In genomic region chr1:223046011-223046410, GRCh38 we compare ENCODE assay signal across 23 cellular contexts.
"Had no signal": no experiment of that assay in that cellular context is flagged by ENCODE, and none has a peak within 500 bp of the region (broad histone marks: within the 10 kb centered on the region; RNA-seq: fewer than 3 reads in every experiment).

No MANE protein-coding gene starts in this region.

- H3K9me3 Mint-ChIP-seq: natural killer cell treated with Interleukin-12 subunit alpha and Interleukin-12 subunit beta and Interleukin-15 and Interleukin-18, amount 100 ng/mL, for 72 hours had no signal

- ATAC-seq: heart left ventricle; left lung; naive thymus-derived CD4-positive, alpha-beta T cell; natural killer cell treated with Interleukin-12 subunit alpha and Interleukin-12 subunit beta and Interleukin-15 and Interleukin-18, amount 100 ng/mL, for 72 hours; stimulated activated naive CD8-positive, alpha-beta T cell treated with anti-CD3 and anti-CD28 coated beads, Interleukin-15, amount 100 ng/mL, for 72 hours had no signal

- H3K36me3 ChIP-seq: heart left ventricle, left lung, ovary, right atrium auricular region, sigmoid colon, tibial nerve, upper lobe of left lung, vagina had no signal

- H3K27ac ChIP-seq: heart left ventricle, left lung, ovary, right atrium auricular region, sigmoid colon, tibial nerve, upper lobe of left lung, vagina had no signal

- DNase-seq: glutamatergic neuron; heart left ventricle; islet precursor cell; left lung; mesendoderm; naive thymus-derived CD4-positive, alpha-beta T cell; ovary; sigmoid colon; stimulated activated CD4-positive, alpha-beta T cell treated with anti-CD3 and anti-CD28 coated beads, Interleukin-15, amount 100 ng/mL, for 24 hours; stimulated activated CD4-positive, alpha-beta T cell treated with anti-CD3 and anti-CD28 coated beads, Interleukin-2, amount 100 ng/mL, for 24 hours; stimulated activated CD4-positive, alpha-beta T cell treated with anti-CD3 and anti-CD28 coated beads, Interleukin-4, amount 100 ng/mL, for 1 hour; stimulated activated naive CD4-positive, alpha-beta T cell; stimulated activated naive CD8-positive, alpha-beta T cell treated with anti-CD3 and anti-CD28 coated beads, Interleukin-15, amount 100 ng/mL, for 72 hours; substantia nigra; upper lobe of left lung had no signal

- H3K4me3 ChIP-seq: heart left ventricle, left lung, lung, ovary, right atrium auricular region, sigmoid colon, smooth muscle cell, tibial nerve, upper lobe of left lung, vagina had no signal

- H3K4me2 ChIP-seq: smooth muscle cell had no signal

- H3K36me3 Mint-ChIP-seq: natural killer cell treated with Interleukin-12 subunit alpha and Interleukin-12 subunit beta and Interleukin-15 and Interleukin-18, amount 100 ng/mL, for 72 hours had no signal

- H3K4me3 Mint-ChIP-seq: mesothelial cell of epicardium; naive thymus-derived CD4-positive, alpha-beta T cell; natural killer cell treated with Interleukin-12 subunit alpha and Interleukin-12 subunit beta and Interleukin-15 and Interleukin-18, amount 100 ng/mL, for 72 hours; stimulated activated naive CD8-positive, alpha-beta T cell treated with anti-CD3 and anti-CD28 coated beads, Interleukin-15, amount 100 ng/mL, for 72 hours had no signal

- H3K9me3 ChIP-seq: ovary, vagina had no signal

- H3K27me3 ChIP-seq: heart left ventricle, left lung, ovary, right atrium auricular region, sigmoid colon, tibial nerve, upper lobe of left lung, vagina had no signal

- H3K27ac Mint-ChIP-seq: mesothelial cell of epicardium; naive thymus-derived CD4-positive, alpha-beta T cell; natural killer cell treated with Interleukin-12 subunit alpha and Interleukin-12 subunit beta and Interleukin-15 and Interleukin-18, amount 100 ng/mL, for 72 hours; progenitor cell of endocrine pancreas; stimulated activated naive CD8-positive, alpha-beta T cell treated with anti-CD3 and anti-CD28 coated beads, Interleukin-15, amount 100 ng/mL, for 72 hours had no signal

- H3K4me1 ChIP-seq: tibial nerve, vagina had no signal

- H3K4me1 Mint-ChIP-seq: naive thymus-derived CD4-positive, alpha-beta T cell; stimulated activated naive CD8-positive, alpha-beta T cell treated with anti-CD3 and anti-CD28 coated beads, Interleukin-15, amount 100 ng/mL, for 72 hours had no signal
